ENCODE assay signal across 7 cellular contexts in genomic region chr9:21994996-21995651, GRCh38. TPM values are rescaled to one million over a fixed set of nuclear protein-coding genes. Genes with fewer than 3 reads are reported as not detected.
DNase-seq lines count a peak whose midpoint lies in the region; ATAC-seq and TF ChIP-seq lines count a peak whose summit lies in the region.

No MANE protein-coding gene starts in this region.

- POLR2A ChIA-PET in WTC11 (lab: Charles Lee): no interaction called here

- CTCF ChIA-PET in WTC11 (lab: Charles Lee): interaction anchor here (0.6 to 4.3 kb wide), 9 partner anchors 9 to 249 kb away, joined by 3 to 42 read pairs (median 5); partner anchors contain the start of gene CDKN2B

- no peaks in the 10 kb centered on the region for H3K9me3 Mint-ChIP-seq in WTC11

- H3K27me3 Mint-ChIP-seq in WTC11 (ENCODE audit: low read depth): peaks cover 94% of the 10 kb centered on the region

- peak; percentile 62 for DNase-seq in NCI-H2029 treated with DMSO at 0.1 percent for 48 hours (lab: John Stamatoyannopoulos, UW)
- DNase-seq in WTC11 (ENCODE audit: low spot score): peak; percentile 79
- peak; percentile 73 for DNase-seq in dedifferentiated amniotic fluid mesenchymal stem cell (ENCODE audit: extremely low spot score)
- DNase-seq in left lobe of liver (ENCODE audit: low spot score): peak; percentile 58
- peak; percentile 57 to 65 for DNase-seq in stimulated activated CD4-positive, alpha-beta T cell treated with anti-CD3 and anti-CD28 coated beads, Interleukin-4, amount 100 ng/mL, for 4 hours

- H3K27ac Mint-ChIP-seq in WTC11: no peak overlapping the region

- peak overlapping the region; percentile 63 for H3K4me3 Mint-ChIP-seq in WTC11

- peaks cover 39% of the 10 kb centered on the region for H3K4me1 Mint-ChIP-seq in WTC11

- H3K36me3 Mint-ChIP-seq in WTC11: no peaks in the 10 kb centered on the region

- ATAC-seq in GM18519 (IDR thresholded peaks at IDR 0.05; ENCODE audit: low FRiP score, unreplicated experiment): peak; percentile 72
- ATAC-seq in HG02852 (IDR thresholded peaks at IDR 0.05; ENCODE audit: unreplicated experiment): peak; percentile 84
- peak; percentile 50 for ATAC-seq in WTC11
- ATAC-seq in left lobe of liver: peak; percentile 74

- TF ChIP-seq CTCF in WTC11 (IDR thresholded peaks at IDR 0.05): no peak

TF ChIP-seq in WTC11, 78 proteins besides CTCF, POLR2A, EP300 and RAD21:
- no peak for TF ChIP-seq NR1H2 (CRISPR knock-in tag; IDR thresholded peaks at IDR 0.05)
- no peak for TF ChIP-seq E2F5 (CRISPR knock-in tag; IDR thresholded peaks at IDR 0.05)
- no peak for TF ChIP-seq ZNF396 (CRISPR knock-in tag; IDR thresholded peaks at IDR 0.05; ENCODE audit: borderline replicate concordance)
- no peak for TF ChIP-seq ELF4 (CRISPR knock-in tag; IDR thresholded peaks at IDR 0.05; ENCODE audit: low read depth)
- TF ChIP-seq ESRRA (CRISPR knock-in tag; IDR thresholded peaks at IDR 0.05; ENCODE audit: borderline replicate concordance): no peak
- TF ChIP-seq, protein P1, sequence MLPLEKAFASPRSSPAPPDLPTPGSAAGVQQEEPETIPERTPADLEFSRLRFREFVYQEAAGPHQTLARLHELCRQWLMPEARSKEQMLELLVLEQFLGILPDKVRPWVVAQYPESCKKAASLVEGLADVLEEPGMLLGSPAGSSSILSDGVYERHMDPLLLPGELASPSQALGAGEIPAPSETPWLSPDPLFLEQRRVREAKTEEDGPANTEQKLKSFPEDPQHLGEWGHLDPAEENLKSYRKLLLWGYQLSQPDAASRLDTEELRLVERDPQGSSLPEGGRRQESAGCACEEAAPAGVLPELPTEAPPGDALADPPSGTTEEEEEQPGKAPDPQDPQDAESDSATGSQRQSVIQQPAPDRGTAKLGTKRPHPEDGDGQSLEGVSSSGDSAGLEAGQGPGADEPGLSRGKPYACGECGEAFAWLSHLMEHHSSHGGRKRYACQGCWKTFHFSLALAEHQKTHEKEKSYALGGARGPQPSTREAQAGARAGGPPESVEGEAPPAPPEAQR (CRISPR knock-in tag; IDR thresholded peaks at IDR 0.05): no peak
- TF ChIP-seq MYBL2 (CRISPR knock-in tag; IDR thresholded peaks at IDR 0.05): 0 out of 2 replicates have a peak, but pooled peaks have one; percentile 42
- TF ChIP-seq USF2 (CRISPR knock-in tag; IDR thresholded peaks at IDR 0.05): 0 out of 2 replicates have a peak, but pooled peaks have one; percentile 9
- TF ChIP-seq USF1 (CRISPR knock-in tag; IDR thresholded peaks at IDR 0.05): 0 out of 2 replicates have a peak, but pooled peaks have one; percentile 37
- TF ChIP-seq, protein P2, sequence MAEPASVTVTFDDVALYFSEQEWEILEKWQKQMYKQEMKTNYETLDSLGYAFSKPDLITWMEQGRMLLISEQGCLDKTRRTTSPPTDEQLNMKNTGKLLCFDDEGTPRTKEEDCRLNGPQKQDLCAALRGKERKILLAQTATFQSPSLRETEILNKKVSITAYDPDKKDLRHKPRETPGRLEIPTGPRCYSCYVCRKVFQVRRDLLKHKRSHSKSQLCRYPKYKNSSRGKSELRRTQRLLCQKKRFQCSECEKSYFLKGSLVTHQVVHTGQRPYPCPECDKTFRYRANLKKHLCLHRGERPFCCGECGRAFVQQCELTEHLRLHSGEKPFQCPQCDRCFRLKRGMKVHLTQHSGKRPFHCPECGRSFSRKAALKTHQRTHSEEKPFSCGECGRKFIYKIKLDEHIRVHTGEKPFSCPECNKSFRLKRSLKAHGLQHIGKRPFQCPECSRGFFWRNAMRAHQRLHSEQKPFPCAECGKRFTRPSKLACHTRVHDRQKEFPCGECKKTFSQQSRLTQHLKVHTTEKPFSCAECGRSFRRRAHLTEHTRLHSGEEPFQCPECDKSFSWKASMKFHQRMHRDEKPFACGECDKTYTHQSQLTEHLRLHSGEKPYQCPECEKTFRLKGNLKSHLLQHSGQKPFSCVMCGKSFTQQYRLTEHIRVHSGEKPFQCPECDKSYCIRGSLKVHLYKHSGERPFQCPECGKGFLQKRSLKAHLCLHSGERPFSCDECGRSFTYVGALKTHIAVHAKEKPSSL (CRISPR knock-in tag; conservative IDR thresholded peaks at IDR 0.05): no peak
- no peak for TF ChIP-seq PRRX2 (CRISPR knock-in tag; IDR thresholded peaks at IDR 0.05)

RNA-seq across cellular contexts. Expression of gene CDKN2B-AS1, which starts 0.5 kb away (rescaled TPM):
- 0.21 to 0.24 TPM in 2 of 3 replicates, not detected in the other for total RNA-seq in WTC11 (2021)
- total RNA-seq in left lobe of liver: not detected

RNA-seq across cellular contexts. Expression of gene CDKN2A, which starts 0.9 kb away (rescaled TPM):
- total RNA-seq in WTC11 (2021): 0.50 to 0.57 TPM (median 0.57 TPM) in 3 replicates
- 0.55 TPM for total RNA-seq in left lobe of liver

RNA-seq across cellular contexts. Expression of gene CDKN2B, which starts 14.0 kb away (rescaled TPM):
- total RNA-seq in WTC11 (2021) (0.13 to 0.73 TPM (median 0.46 TPM) in 3 replicates), left lobe of liver (0.93 TPM)

Comparison
In these comparisons a context has a peak if more than half of its experiments do, and no peak if none do; other contexts are left out.
1. Peak in every context shown above with its lines: DNase-seq and ATAC-seq.